ENCODE assay signal across 13 cellular contexts in the genomic region with DNA sequence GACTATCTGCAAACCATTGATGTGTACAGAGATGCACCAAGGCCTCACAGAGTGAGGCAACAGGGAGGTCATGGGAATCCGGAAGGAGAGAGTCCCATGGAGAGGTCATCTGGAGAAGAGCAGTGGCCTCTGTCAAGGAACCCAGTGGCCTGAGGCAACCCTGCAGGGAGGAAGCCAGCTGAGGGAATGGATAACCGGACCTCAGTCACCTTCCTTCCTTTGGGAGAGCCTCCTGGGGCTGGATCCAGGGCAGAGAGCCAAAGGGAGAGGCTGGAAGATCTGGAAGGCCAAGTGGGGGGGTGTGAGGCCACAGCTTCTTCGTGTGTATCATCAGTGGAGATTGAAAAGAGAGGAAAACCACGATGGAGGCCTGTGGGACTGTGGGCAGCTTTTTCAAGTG. TPM values are rescaled to one million over a fixed set of nuclear protein-coding genes. Genes with fewer than 3 reads are reported as not detected.
DNase-seq lines count a peak whose midpoint lies in the region; ATAC-seq, FAIRE-seq and TF ChIP-seq lines count a peak whose summit lies in the region.
"Had no signal": no experiment of that assay in that cellular context is flagged by ENCODE, and none has a peak within 500 bp of the region (broad histone marks: within the 10 kb centered on the region; RNA-seq: fewer than 3 reads in every experiment).

No MANE protein-coding gene starts in this region.

- WGBS in thyroid gland, 2 donors, result 66 to 68% methylated on average over 4 of the region's 4 CpGs

- peaks cover 56% of the 10 kb centered on the region for H3K4me1 Mint-ChIP-seq in activated naive CD4-positive, alpha-beta T cell treated with anti-CD3 and anti-CD28 coated beads, Interleukin-2, amount 10 ng/mL, durations not matched to agents 7 days and 5 days
- H3K4me1 Mint-ChIP-seq in activated T-helper 1 cell treated with anti-CD3 and anti-CD28 coated beads, Interleukin-12 subunit alpha, Interleukin-12 subunit beta, Interleukin-2, Interleukin-4 antibody, amounts not matched to agents 30 ng/mL and 10 ng/mL and 1 ng/mL, durations not matched to agents 14 hours and 24 hours and 36 hours (ENCODE audit: low read depth), result peaks cover 44% of the 10 kb centered on the region

- no peaks in the 10 kb centered on the region for H3K27me3 ChIP-seq in left ventricle myocardium inferior (ENCODE audit: low read depth)
- no peaks in the 10 kb centered on the region for H3K27me3 ChIP-seq in thyroid gland

- H3K9me3 ChIP-seq in left ventricle myocardium inferior (replicated peaks) (no peaks in the 10 kb centered on the region), thyroid gland (no peaks in the 10 kb centered on the region)

- H3K36me3 ChIP-seq in left ventricle myocardium inferior (no peaks in the 10 kb centered on the region), thyroid gland (no peaks in the 10 kb centered on the region)

- H3K9me3 Mint-ChIP-seq in activated naive CD4-positive, alpha-beta T cell treated with anti-CD3 and anti-CD28 coated beads, Interleukin-2, amount 10 ng/mL, durations not matched to agents 7 days and 5 days, result peaks cover 9% of the 10 kb centered on the region
- no peaks in the 10 kb centered on the region for H3K9me3 Mint-ChIP-seq in activated T-helper 1 cell treated with anti-CD3 and anti-CD28 coated beads, Interleukin-12 subunit alpha, Interleukin-12 subunit beta, Interleukin-2, Interleukin-4 antibody, amounts not matched to agents 30 ng/mL and 10 ng/mL and 1 ng/mL, durations not matched to agents 14 hours and 24 hours and 36 hours
- H3K9me3 Mint-ChIP-seq: T-cell had no signal

- H3K27me3 Mint-ChIP-seq in activated naive CD4-positive, alpha-beta T cell treated with anti-CD3 and anti-CD28 coated beads, Interleukin-2, amount 10 ng/mL, durations not matched to agents 7 days and 5 days, result no peaks in the 10 kb centered on the region
- no peaks in the 10 kb centered on the region for H3K27me3 Mint-ChIP-seq in activated T-helper 1 cell treated with anti-CD3 and anti-CD28 coated beads, Interleukin-12 subunit alpha, Interleukin-12 subunit beta, Interleukin-2, Interleukin-4 antibody, amounts not matched to agents 30 ng/mL and 10 ng/mL and 1 ng/mL, durations not matched to agents 14 hours and 24 hours and 36 hours (ENCODE audit: insufficient read depth)
- H3K27me3 Mint-ChIP-seq: T-cell had no signal

- H3K4me1 ChIP-seq in left ventricle myocardium inferior (peaks cover 21% of the 10 kb centered on the region), thyroid gland (no peaks in the 10 kb centered on the region)

- peaks cover 9% of the 10 kb centered on the region for H3K36me3 Mint-ChIP-seq in activated naive CD4-positive, alpha-beta T cell treated with anti-CD3 and anti-CD28 coated beads, Interleukin-2, amount 10 ng/mL, durations not matched to agents 7 days and 5 days
- H3K36me3 Mint-ChIP-seq in activated T-helper 1 cell treated with anti-CD3 and anti-CD28 coated beads, Interleukin-12 subunit alpha, Interleukin-12 subunit beta, Interleukin-2, Interleukin-4 antibody, amounts not matched to agents 30 ng/mL and 10 ng/mL and 1 ng/mL, durations not matched to agents 14 hours and 24 hours and 36 hours (ENCODE audit: low read depth), result no peaks in the 10 kb centered on the region
- H3K36me3 Mint-ChIP-seq: T-cell had no signal

- FAIRE-seq in GM12891 (lab: Jason Lieb, UNC), result no peak
- FAIRE-seq: G401.6 had no signal

- intact Hi-C loops in activated T-helper 1 cell treated with anti-CD3 and anti-CD28 coated beads, Interleukin-12 subunit alpha, Interleukin-12 subunit beta, Interleukin-2, Interleukin-4 antibody, amounts not matched to agents 30 ng/mL and 10 ng/mL and 1 ng/mL, durations not matched to agents 14 hours and 24 hours and 36 hours (cut with micrococcal nuclease), result loop anchor here (1.0 to 2.0 kb wide), 2 partner anchors 7 to 53 kb away; no protein-coding TSS in a partner anchor
- intact Hi-C loops in left ventricle myocardium inferior (cut with micrococcal nuclease) (no loop called here), thyroid gland (cut with DNase I) (no loop called here)

- no peak for ATAC-seq in GM18505 (IDR thresholded peaks at IDR 0.05; ENCODE audit: unreplicated experiment)

- H3K4me3 ChIP-seq in left ventricle myocardium inferior, result no peak overlapping the region
- no peak overlapping the region for H3K4me3 ChIP-seq in thyroid gland (replicated peaks in 1 of 3)

- H3K4me3 Mint-ChIP-seq in activated naive CD4-positive, alpha-beta T cell treated with anti-CD3 and anti-CD28 coated beads, Interleukin-2, amount 10 ng/mL, durations not matched to agents 7 days and 5 days, result peak overlapping the region; percentile 39
- H3K4me3 Mint-ChIP-seq in activated T-helper 1 cell treated with anti-CD3 and anti-CD28 coated beads, Interleukin-12 subunit alpha, Interleukin-12 subunit beta, Interleukin-2, Interleukin-4 antibody, amounts not matched to agents 30 ng/mL and 10 ng/mL and 1 ng/mL, durations not matched to agents 14 hours and 24 hours and 36 hours, result peak overlapping the region; percentile 45

- TF ChIP-seq POLR2A in thyroid gland (IDR thresholded peaks at IDR 0.05) (no peak), GM18505 (IDR thresholded peaks at IDR 0.05; ENCODE audit: borderline replicate concordance, extremely low read depth, insufficient read depth, insufficient read length) (no peak), GM12891 (IDR thresholded peaks at IDR 0.05; ENCODE audit: low read depth, low read length) (no peak)

- TF ChIP-seq CTCF in left ventricle myocardium inferior (IDR thresholded peaks at IDR 0.05; ENCODE audit: borderline replicate concordance) (no peak), thyroid gland (IDR thresholded peaks at IDR 0.05) (no peak)

- DNase-seq in activated naive CD4-positive, alpha-beta T cell treated with anti-CD3 and anti-CD28 coated beads, Interleukin-2, amount 10 ng/mL, durations not matched to agents 7 days and 5 days, result no peak
- no peak for DNase-seq in activated naive CD4-positive, alpha-beta T cell treated with anti-CD3 and anti-CD28 coated beads, Interleukin-2, amount 50 U/mL, for 16 hours
- DNase-seq in activated T-helper 1 cell treated with anti-CD3 and anti-CD28 coated beads, Interleukin-12 subunit alpha, Interleukin-12 subunit beta, Interleukin-2, Interleukin-4 antibody, amounts not matched to agents 30 ng/mL and 10 ng/mL and 1 ng/mL, durations not matched to agents 14 hours and 24 hours and 36 hours (ENCODE audit: low spot score), result no peak
- DNase-seq in left ventricle myocardium inferior, result peak; percentile 76
- peak; percentile 17 to 41 for DNase-seq in thyroid gland
- no peak for DNase-seq in nucleus accumbens (lab: John Stamatoyannopoulos, UW)
- no peak for DNase-seq in GM12891 (ENCODE audit: insufficient read length, low spot score)
- DNase-seq: NCI-H2081 treated with DMSO at 0.1 percent for 48 hours, occipital lobe, substantia nigra had no signal

- CTCF ChIA-PET in activated naive CD4-positive, alpha-beta T cell treated with anti-CD3 and anti-CD28 coated beads, Interleukin-2, amount 10 ng/mL, durations not matched to agents 7 days and 5 days (lab: Charles Lee), result interaction anchor here (1.1 to 2.4 kb wide), 6 partner anchors 11 to 202 kb away, joined by 3 to 15 read pairs (median 5); no protein-coding TSS in a partner anchor

- H3K27ac ChIP-seq in left ventricle myocardium inferior (replicated peaks), result peak overlapping the region; percentile 83
- peak overlapping the region in 1 of 3 donors; percentile 53 for H3K27ac ChIP-seq in thyroid gland

- peak overlapping the region; percentile 99 for H3K27ac Mint-ChIP-seq in activated naive CD4-positive, alpha-beta T cell treated with anti-CD3 and anti-CD28 coated beads, Interleukin-2, amount 10 ng/mL, durations not matched to agents 7 days and 5 days
- peak overlapping the region; percentile 94 for H3K27ac Mint-ChIP-seq in activated T-helper 1 cell treated with anti-CD3 and anti-CD28 coated beads, Interleukin-12 subunit alpha, Interleukin-12 subunit beta, Interleukin-2, Interleukin-4 antibody, amounts not matched to agents 30 ng/mL and 10 ng/mL and 1 ng/mL, durations not matched to agents 14 hours and 24 hours and 36 hours

TF ChIP-seq in GM12891, 5 proteins besides CTCF, POLR2A, EP300 and RAD21:
- TF ChIP-seq POU2F2 (IDR thresholded peaks at IDR 0.05; ENCODE audit: low read depth, low read length) (no peak), TAF1 (IDR thresholded peaks at IDR 0.05; ENCODE audit: low read depth, low read length) (no peak), SPI1 (IDR thresholded peaks at IDR 0.05; ENCODE audit: low read depth, low read length) (no peak)

RNA-seq across cellular contexts. Expression of a gene that starts 24.3 kb away (rescaled TPM):
- total RNA-seq in activated T-helper 1 cell treated with anti-CD3 and anti-CD28 coated beads, Interleukin-12 subunit alpha, Interleukin-12 subunit beta, Interleukin-2, Interleukin-4 antibody, amounts not matched to agents 30 ng/mL and 10 ng/mL and 1 ng/mL, durations not matched to agents 14 hours and 24 hours and 36 hours, result 148 and 152 TPM in 2 replicates
- 1.5 TPM for total RNA-seq in left ventricle myocardium inferior
- total RNA-seq in thyroid gland, result 10 to 100 TPM in 2 of 4 donors, 1 to 10 TPM in 2; 3.7 to 13.3 (median 9.5) TPM
- polyA plus RNA-seq in GM12891 (2012; ENCODE audit: low read depth, missing spikeins), result 8.0 TPM

RNA-seq across cellular contexts. Expression of a gene that starts 50.9 kb away (rescaled TPM):
- 0.81 and 0.93 TPM in 2 replicates for total RNA-seq in activated T-helper 1 cell treated with anti-CD3 and anti-CD28 coated beads, Interleukin-12 subunit alpha, Interleukin-12 subunit beta, Interleukin-2, Interleukin-4 antibody, amounts not matched to agents 30 ng/mL and 10 ng/mL and 1 ng/mL, durations not matched to agents 14 hours and 24 hours and 36 hours
- 2.7 TPM for total RNA-seq in left ventricle myocardium inferior
- 1 to 10 TPM; 2.0 to 7.5 (median 5.5) TPM for total RNA-seq in thyroid gland
- not detected for polyA plus RNA-seq in GM12891 (2012; ENCODE audit: low read depth, missing spikeins)

Comparison
In these comparisons a context has a peak if more than half of its experiments do, and no peak if none do; other contexts are left out.
1. DNase-seq: peak in left ventricle myocardium inferior (single experiment) and thyroid gland (2 of 2); none in activated naive CD4-positive, alpha-beta T cell treated with anti-CD3 and anti-CD28 coated beads, Interleukin-2, amount 10 ng/mL, durations not matched to agents 7 days and 5 days (single experiment), activated naive CD4-positive, alpha-beta T cell treated with anti-CD3 and anti-CD28 coated beads, Interleukin-2, amount 50 U/mL, for 16 hours (single experiment), activated T-helper 1 cell treated with anti-CD3 and anti-CD28 coated beads, Interleukin-12 subunit alpha, Interleukin-12 subunit beta, Interleukin-2, Interleukin-4 antibody, amounts not matched to agents 30 ng/mL and 10 ng/mL and 1 ng/mL, durations not matched to agents 14 hours and 24 hours and 36 hours (single experiment), nucleus accumbens (0 of 56) and GM12891 (single experiment).
2. RNA of a gene that starts 24.3 kb away (total RNA-seq): 148 to 152 TPM in activated T-helper 1 cell treated with anti-CD3 and anti-CD28 coated beads, Interleukin-12 subunit alpha, Interleukin-12 subunit beta, Interleukin-2, Interleukin-4 antibody, amounts not matched to agents 30 ng/mL and 10 ng/mL and 1 ng/mL, durations not matched to agents 14 hours and 24 hours and 36 hours; 3.7 to 13.3 TPM in thyroid gland and 1.5 TPM in left ventricle myocardium inferior (single experiment); every median in the first group is over 10 times any median in the second.